2 cellular contexts compared by ENCODE assay signal in the genomic region with DNA sequence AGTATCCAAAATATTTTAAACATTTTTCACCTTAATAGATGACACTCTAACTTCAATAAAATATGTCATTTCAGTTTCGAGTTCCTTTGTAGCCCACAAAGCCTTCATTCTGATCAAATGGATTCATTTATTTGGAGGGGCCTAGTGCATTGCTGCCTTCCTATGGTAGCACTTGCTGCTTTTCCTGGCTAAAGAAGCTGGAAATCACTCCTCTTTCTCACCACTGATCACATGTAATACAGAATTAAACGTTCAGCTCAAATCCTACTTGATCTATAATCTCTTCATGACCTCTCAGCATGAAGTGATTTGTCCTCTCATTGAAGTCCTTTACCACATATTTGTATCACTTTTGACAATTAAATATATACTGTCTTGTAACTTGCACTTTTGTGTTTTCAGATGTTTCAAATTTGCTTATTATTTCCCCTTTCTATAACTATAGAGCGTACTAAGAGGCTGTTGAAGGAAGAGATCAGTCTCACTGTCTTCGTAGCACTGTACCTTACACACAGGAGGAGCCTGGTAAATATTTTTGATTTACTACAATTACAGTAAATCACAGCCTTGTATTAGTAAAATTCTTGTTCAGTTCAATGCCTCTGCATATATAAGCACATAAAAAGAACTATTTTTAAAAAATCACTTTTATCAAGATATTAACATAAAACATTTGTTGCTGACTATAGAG.
TF ChIP-seq lines count a peak whose summit lies in the region.

No MANE protein-coding gene starts in this region.

TF ChIP-seq in SK-N-SH, 30 proteins besides CTCF, POLR2A, EP300 and RAD21:
- TF ChIP-seq NRF1 (IDR thresholded peaks at IDR 0.05; ENCODE audit: low read depth, low read length) (no peak), TEAD4 (IDR thresholded peaks at IDR 0.05; ENCODE audit: borderline replicate concordance, insufficient read depth) (no peak), EZH2phosphoT487 (IDR thresholded peaks at IDR 0.05; ENCODE audit: borderline replicate concordance, low read depth) (no peak), SIN3A (IDR thresholded peaks at IDR 0.05; ENCODE audit: borderline replicate concordance, low read depth, low read length) (no peak), FOSL2 (IDR thresholded peaks at IDR 0.05; ENCODE audit: borderline replicate concordance, low read depth) (no peak), RXRA (IDR thresholded peaks at IDR 0.05; ENCODE audit: borderline replicate concordance, low read depth) (no peak), GABPA (IDR thresholded peaks at IDR 0.05; ENCODE audit: low read depth) (no peak), TAF1 (IDR thresholded peaks at IDR 0.05; ENCODE audit: borderline replicate concordance, low read depth, low read length) (no peak)
- TF ChIP-seq, protein P1, sequence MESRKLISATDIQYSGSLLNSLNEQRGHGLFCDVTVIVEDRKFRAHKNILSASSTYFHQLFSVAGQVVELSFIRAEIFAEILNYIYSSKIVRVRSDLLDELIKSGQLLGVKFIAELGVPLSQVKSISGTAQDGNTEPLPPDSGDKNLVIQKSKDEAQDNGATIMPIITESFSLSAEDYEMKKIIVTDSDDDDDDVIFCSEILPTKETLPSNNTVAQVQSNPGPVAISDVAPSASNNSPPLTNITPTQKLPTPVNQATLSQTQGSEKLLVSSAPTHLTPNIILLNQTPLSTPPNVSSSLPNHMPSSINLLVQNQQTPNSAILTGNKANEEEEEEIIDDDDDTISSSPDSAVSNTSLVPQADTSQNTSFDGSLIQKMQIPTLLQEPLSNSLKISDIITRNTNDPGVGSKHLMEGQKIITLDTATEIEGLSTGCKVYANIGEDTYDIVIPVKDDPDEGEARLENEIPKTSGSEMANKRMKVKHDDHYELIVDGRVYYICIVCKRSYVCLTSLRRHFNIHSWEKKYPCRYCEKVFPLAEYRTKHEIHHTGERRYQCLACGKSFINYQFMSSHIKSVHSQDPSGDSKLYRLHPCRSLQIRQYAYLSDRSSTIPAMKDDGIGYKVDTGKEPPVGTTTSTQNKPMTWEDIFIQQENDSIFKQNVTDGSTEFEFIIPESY (IDR thresholded peaks at IDR 0.05; ENCODE audit: borderline replicate concordance, low read depth), result no peak
- TF ChIP-seq, protein P2, sequence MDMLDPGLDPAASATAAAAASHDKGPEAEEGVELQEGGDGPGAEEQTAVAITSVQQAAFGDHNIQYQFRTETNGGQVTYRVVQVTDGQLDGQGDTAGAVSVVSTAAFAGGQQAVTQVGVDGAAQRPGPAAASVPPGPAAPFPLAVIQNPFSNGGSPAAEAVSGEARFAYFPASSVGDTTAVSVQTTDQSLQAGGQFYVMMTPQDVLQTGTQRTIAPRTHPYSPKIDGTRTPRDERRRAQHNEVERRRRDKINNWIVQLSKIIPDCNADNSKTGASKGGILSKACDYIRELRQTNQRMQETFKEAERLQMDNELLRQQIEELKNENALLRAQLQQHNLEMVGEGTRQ (IDR thresholded peaks at IDR 0.05; ENCODE audit: borderline replicate concordance, low read depth, low read length), result no peak
- TF ChIP-seq, protein P3, sequence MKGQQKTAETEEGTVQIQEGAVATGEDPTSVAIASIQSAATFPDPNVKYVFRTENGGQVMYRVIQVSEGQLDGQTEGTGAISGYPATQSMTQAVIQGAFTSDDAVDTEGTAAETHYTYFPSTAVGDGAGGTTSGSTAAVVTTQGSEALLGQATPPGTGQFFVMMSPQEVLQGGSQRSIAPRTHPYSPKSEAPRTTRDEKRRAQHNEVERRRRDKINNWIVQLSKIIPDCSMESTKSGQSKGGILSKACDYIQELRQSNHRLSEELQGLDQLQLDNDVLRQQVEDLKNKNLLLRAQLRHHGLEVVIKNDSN (IDR thresholded peaks at IDR 0.05; ENCODE audit: borderline replicate concordance, low read depth), result no peak
TF ChIP-seq in SK-N-SH: peak in this region for 0.

TF ChIP-seq in HepG2, 621 proteins besides CTCF, POLR2A, EP300 and RAD21:
- TF ChIP-seq MAZ (IDR thresholded peaks at IDR 0.05; ENCODE audit: borderline replicate concordance, low read depth, low read length) (no peak), MAZ (CRISPR knock-in tag; IDR thresholded peaks at IDR 0.05; ENCODE audit: low read depth) (no peak), ZFX (CRISPR knock-in tag; IDR thresholded peaks at IDR 0.05; ENCODE audit: low read depth) (peak; percentile 45; the same call in 1 of the 2 replicates), ZFY (CRISPR knock-in tag; IDR thresholded peaks at IDR 0.05) (peak; percentile 39; the same call in 1 of the 2 replicates)
- TF ChIP-seq, protein P4, sequence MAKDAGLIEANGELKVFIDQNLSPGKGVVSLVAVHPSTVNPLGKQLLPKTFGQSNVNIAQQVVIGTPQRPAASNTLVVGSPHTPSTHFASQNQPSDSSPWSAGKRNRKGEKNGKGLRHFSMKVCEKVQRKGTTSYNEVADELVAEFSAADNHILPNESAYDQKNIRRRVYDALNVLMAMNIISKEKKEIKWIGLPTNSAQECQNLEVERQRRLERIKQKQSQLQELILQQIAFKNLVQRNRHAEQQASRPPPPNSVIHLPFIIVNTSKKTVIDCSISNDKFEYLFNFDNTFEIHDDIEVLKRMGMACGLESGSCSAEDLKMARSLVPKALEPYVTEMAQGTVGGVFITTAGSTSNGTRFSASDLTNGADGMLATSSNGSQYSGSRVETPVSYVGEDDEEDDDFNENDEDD (CRISPR knock-in tag; IDR thresholded peaks at IDR 0.05; ENCODE audit: borderline replicate concordance), result no peak
